8 cellular contexts compared by ENCODE assay signal in the genomic region with DNA sequence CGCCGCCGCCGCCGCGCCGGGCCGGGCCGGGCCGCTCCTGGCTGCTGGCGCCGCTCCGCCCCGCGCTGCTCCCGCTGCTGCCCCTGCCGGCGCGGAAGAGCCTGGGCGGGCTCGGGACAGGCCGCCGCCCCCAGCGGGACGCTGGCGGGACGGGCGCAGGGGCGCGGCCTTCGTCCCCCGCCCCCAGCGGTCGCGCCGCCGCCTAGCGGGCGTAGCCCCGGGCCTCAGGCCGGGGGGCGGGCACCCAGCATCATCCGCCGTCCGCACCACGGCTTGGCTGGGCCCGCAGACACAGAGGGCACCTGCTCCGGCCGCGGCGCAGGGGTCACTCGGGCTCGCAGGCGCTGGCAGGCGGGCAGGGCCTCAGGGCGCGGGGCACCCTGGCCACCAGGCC.
DNase-seq lines count a peak whose midpoint lies in the region; ATAC-seq lines count a peak whose summit lies in the region.

TSS of gene AMFR (minus strand) at position 107 of the 394 bp plus-strand sequence. CDS start 218 bp downstream, outside the sequence.

- peak within 1 kb of the TSS; percentile 72 for H3K27ac ChIP-seq in cingulate gyrus (ENCODE audit: low read depth, low read length)
- peak within 1 kb of the TSS; percentile 75 for H3K27ac ChIP-seq in layer of hippocampus (ENCODE audit: low read depth, low read length)

- DNase-seq in NCI-H748 (lab: John Stamatoyannopoulos, UW; ENCODE audit: unreplicated experiment): peak; percentile 58
- no peak for DNase-seq in NCI-H748 treated with DMSO at 0.1 percent for 48 hours (lab: John Stamatoyannopoulos, UW)
- DNase-seq in NCI-H1092 treated with DMSO at 0.1 percent for 48 hours (lab: John Stamatoyannopoulos, UW): peak; percentile 51
- DNase-seq in activated CD4-positive, CD25-positive, alpha-beta regulatory T cell treated with anti-CD3 and anti-CD28 coated beads, Interleukin-2, amount 50 U/mL, for 72 hours: peak; percentile 77
- DNase-seq in stimulated activated CD4-positive, alpha-beta T cell treated with anti-CD3 and anti-CD28 coated beads, Interleukin-1b, Interleukin-23, amount 100 ng/mL, for 1 hour (ENCODE audit: low read depth in 2 of 2): peak; percentile 29 to 43

- peak; percentile 78 for ATAC-seq in HG02588 (IDR thresholded peaks at IDR 0.05; ENCODE audit: unreplicated experiment)

- no peaks in the 10 kb centered on the region for H3K27me3 ChIP-seq in layer of hippocampus (ENCODE audit: control insufficient read depth, insufficient read depth, low read length)
